Comparison of ENCODE assay signal across 8 cellular contexts in the genomic region with DNA sequence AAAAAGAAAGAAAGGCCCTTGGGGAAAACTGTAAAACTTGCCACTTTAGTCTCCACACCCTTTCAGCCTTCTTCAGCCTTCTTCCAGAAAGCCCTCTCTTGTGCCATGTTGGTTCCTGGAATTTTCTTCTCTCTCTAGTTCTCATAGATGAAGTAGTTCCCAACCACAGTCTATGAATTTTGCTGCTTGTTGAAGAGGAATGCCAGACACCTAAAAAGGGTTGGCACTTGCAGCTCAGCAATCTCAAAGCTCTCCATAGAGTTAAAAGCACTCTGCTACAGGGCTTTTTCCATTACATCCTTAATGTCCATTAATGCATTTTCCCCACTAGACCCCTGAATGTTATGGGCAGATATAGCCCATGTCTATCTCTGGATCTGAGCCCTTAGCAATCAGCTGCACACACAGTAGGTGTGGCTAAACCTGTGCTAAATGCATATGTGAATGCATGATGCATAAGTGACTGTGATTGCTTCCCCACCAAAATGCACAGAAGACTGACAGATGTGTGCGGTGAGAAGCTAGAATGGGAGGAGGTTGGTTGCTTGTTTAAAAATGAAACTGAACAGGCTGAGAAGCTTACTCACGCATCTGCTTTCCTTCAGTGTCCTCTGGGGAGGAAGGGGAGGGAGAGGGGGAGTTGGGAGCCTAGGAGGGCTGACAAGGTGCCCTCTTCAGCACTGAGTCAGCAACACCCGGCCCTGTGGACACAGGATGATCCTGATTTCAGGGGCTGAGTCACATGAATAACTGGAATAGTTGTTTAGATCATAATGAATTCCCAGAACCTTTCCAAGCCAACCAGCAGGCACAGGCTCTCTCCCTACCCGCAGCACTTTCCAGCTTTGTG.
DNase-seq lines count a peak whose midpoint lies in the region; ATAC-seq and TF ChIP-seq lines count a peak whose summit lies in the region.

No MANE protein-coding gene starts in this region.

- ATAC-seq in GM19468 (IDR thresholded peaks at IDR 0.05; ENCODE audit: extremely low read depth, unreplicated experiment) (peak; percentile 48), HG03565 (IDR thresholded peaks at IDR 0.05; ENCODE audit: unreplicated experiment) (peak; percentile 64)

- H3K9me3 ChIP-seq in prostate gland, result no peaks in the 10 kb centered on the region

- H3K4me1 Mint-ChIP-seq in activated CD4-positive, alpha-beta memory T cell treated with anti-CD3 and anti-CD28 coated beads for 36 hours (ENCODE audit: low read depth), result peaks cover 16% of the 10 kb centered on the region
- H3K4me1 Mint-ChIP-seq in glutamatergic neuron (ENCODE audit: low read depth, unreplicated experiment), result peaks cover 23% of the 10 kb centered on the region

- no peaks in the 10 kb centered on the region for H3K27me3 ChIP-seq in prostate gland (replicated peaks; ENCODE audit: insufficient read depth)

- H3K36me3 Mint-ChIP-seq in activated CD4-positive, alpha-beta memory T cell treated with anti-CD3 and anti-CD28 coated beads for 36 hours, result no peaks in the 10 kb centered on the region
- no peaks in the 10 kb centered on the region for H3K36me3 Mint-ChIP-seq in glutamatergic neuron (ENCODE audit: unreplicated experiment)

- POLR2A ChIA-PET in activated CD4-positive, alpha-beta memory T cell treated with anti-CD3 and anti-CD28 coated beads for 36 hours (lab: Charles Lee), result no interaction called here

- DNase-seq in ELR (ENCODE audit: low read depth), result peak; percentile 100
- peak; percentile 37 for DNase-seq in activated CD4-positive, alpha-beta memory T cell treated with anti-CD3 and anti-CD28 coated beads for 36 hours
- DNase-seq in glutamatergic neuron, result peak; percentile 40
- DNase-seq in prostate gland (ENCODE audit: low spot score), result no peak
- no peak for DNase-seq in NCI-H1417 treated with DMSO at 0.1 percent for 48 hours (lab: John Stamatoyannopoulos, UW)
- DNase-seq in DMS114 treated with DMSO at 0.1 percent for 48 hours (lab: John Stamatoyannopoulos, UW; ENCODE audit: unreplicated experiment), result no peak

- CTCF ChIA-PET in activated CD4-positive, alpha-beta memory T cell treated with anti-CD3 and anti-CD28 coated beads for 36 hours (lab: Charles Lee), result no interaction called here

- intact Hi-C loops in activated CD4-positive, alpha-beta memory T cell treated with anti-CD3 and anti-CD28 coated beads for 36 hours (cut with micrococcal nuclease), result loop anchor here (10.0 kb wide), 1 partner anchor 604 kb away; no protein-coding TSS in a partner anchor
- intact Hi-C loops in prostate gland (cut with DNase I), result no loop called here

- TF ChIP-seq CTCF in glutamatergic neuron (IDR thresholded peaks at IDR 0.05; ENCODE audit: partially characterized antibody, unreplicated experiment) (no peak), prostate gland (IDR thresholded peaks at IDR 0.05) (no peak)

- no peaks in the 10 kb centered on the region for H3K36me3 ChIP-seq in prostate gland

- no peaks in the 10 kb centered on the region for H3K9me3 Mint-ChIP-seq in activated CD4-positive, alpha-beta memory T cell treated with anti-CD3 and anti-CD28 coated beads for 36 hours
- peaks cover 4% of the 10 kb centered on the region for H3K9me3 Mint-ChIP-seq in glutamatergic neuron (ENCODE audit: unreplicated experiment)

- H3K27ac ChIP-seq in prostate gland, result peak overlapping the region; percentile 11 to 28

- H3K4me1 ChIP-seq in prostate gland (replicated peaks), result no peaks in the 10 kb centered on the region

- H3K4me3 ChIP-seq in prostate gland, result no peak overlapping the region

- H3K27ac Mint-ChIP-seq in activated CD4-positive, alpha-beta memory T cell treated with anti-CD3 and anti-CD28 coated beads for 36 hours, result no peak overlapping the region
- H3K27ac Mint-ChIP-seq in glutamatergic neuron (ENCODE audit: unreplicated experiment), result peak overlapping the region; percentile 88

- no peaks in the 10 kb centered on the region for H3K27me3 Mint-ChIP-seq in activated CD4-positive, alpha-beta memory T cell treated with anti-CD3 and anti-CD28 coated beads for 36 hours
- no peaks in the 10 kb centered on the region for H3K27me3 Mint-ChIP-seq in glutamatergic neuron (ENCODE audit: unreplicated experiment)

- no peak overlapping the region for H3K4me3 Mint-ChIP-seq in activated CD4-positive, alpha-beta memory T cell treated with anti-CD3 and anti-CD28 coated beads for 36 hours
- H3K4me3 Mint-ChIP-seq in glutamatergic neuron (ENCODE audit: unreplicated experiment), result peak overlapping the region; percentile 57

- TF ChIP-seq POLR2A in prostate gland (IDR thresholded peaks at IDR 0.05), result no peak

- 25% methylated on average over 4 of the region's 4 CpGs for WGBS in prostate gland

Comparison
In these comparisons a context has a peak if more than half of its experiments do, and no peak if none do; other contexts are left out.
1. DNase-seq: peak in ELR (single experiment), activated CD4-positive, alpha-beta memory T cell treated with anti-CD3 and anti-CD28 coated beads for 36 hours (single experiment) and glutamatergic neuron (single experiment); none in prostate gland (single experiment), NCI-H1417 treated with DMSO at 0.1 percent for 48 hours (single experiment) and DMS114 treated with DMSO at 0.1 percent for 48 hours (single experiment).